Comparison of ENCODE assay signal across 3 cellular contexts in the genomic region with DNA sequence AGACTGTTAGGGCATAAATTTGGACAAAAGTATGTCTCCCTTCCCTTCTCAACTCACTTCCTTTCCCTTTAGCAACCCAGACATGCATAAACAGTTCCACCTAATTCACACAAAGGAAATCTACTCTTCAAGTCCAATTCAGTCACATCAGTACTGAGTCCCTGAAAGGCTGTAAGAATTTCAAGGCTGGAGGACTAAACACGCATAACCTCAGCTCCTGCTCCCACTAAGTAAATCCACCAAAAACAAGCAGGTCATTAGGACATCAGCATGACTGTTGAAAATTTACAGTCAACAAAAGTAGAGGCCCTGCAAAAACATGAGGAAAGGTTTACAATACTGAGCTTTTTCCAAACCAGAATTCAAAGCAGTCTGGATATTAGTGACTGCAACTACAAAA.
TF ChIP-seq lines count a peak whose summit lies in the region.

No MANE protein-coding gene starts in this region.

TF ChIP-seq in GM12891, 5 proteins besides CTCF, POLR2A, EP300 and RAD21:
- TF ChIP-seq TAF1 (IDR thresholded peaks at IDR 0.05; ENCODE audit: low read depth, low read length) (no peak), POLR2AphosphoS5 (IDR thresholded peaks at IDR 0.05; ENCODE audit: low read depth, low read length) (no peak), SPI1 (IDR thresholded peaks at IDR 0.05; ENCODE audit: low read depth, low read length) (no peak), POU2F2 (IDR thresholded peaks at IDR 0.05; ENCODE audit: low read depth, low read length) (no peak), PAX5 (IDR thresholded peaks at IDR 0.05; ENCODE audit: insufficient read depth, low read length, severe bottlenecking) (no peak)

TF ChIP-seq in GM23338, 12 proteins besides CTCF, POLR2A, EP300 and RAD21:
- TF ChIP-seq, protein P1, sequence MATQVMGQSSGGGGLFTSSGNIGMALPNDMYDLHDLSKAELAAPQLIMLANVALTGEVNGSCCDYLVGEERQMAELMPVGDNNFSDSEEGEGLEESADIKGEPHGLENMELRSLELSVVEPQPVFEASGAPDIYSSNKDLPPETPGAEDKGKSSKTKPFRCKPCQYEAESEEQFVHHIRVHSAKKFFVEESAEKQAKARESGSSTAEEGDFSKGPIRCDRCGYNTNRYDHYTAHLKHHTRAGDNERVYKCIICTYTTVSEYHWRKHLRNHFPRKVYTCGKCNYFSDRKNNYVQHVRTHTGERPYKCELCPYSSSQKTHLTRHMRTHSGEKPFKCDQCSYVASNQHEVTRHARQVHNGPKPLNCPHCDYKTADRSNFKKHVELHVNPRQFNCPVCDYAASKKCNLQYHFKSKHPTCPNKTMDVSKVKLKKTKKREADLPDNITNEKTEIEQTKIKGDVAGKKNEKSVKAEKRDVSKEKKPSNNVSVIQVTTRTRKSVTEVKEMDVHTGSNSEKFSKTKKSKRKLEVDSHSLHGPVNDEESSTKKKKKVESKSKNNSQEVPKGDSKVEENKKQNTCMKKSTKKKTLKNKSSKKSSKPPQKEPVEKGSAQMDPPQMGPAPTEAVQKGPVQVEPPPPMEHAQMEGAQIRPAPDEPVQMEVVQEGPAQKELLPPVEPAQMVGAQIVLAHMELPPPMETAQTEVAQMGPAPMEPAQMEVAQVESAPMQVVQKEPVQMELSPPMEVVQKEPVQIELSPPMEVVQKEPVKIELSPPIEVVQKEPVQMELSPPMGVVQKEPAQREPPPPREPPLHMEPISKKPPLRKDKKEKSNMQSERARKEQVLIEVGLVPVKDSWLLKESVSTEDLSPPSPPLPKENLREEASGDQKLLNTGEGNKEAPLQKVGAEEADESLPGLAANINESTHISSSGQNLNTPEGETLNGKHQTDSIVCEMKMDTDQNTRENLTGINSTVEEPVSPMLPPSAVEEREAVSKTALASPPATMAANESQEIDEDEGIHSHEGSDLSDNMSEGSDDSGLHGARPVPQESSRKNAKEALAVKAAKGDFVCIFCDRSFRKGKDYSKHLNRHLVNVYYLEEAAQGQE (IDR thresholded peaks at IDR 0.05; ENCODE audit: unreplicated experiment) = no peak
- TF ChIP-seq POLR2AphosphoS5 (IDR thresholded peaks at IDR 0.05; ENCODE audit: low read depth) (no peak), JUNB (IDR thresholded peaks at IDR 0.05; ENCODE audit: unreplicated experiment) (no peak)

TF ChIP-seq in K562, 482 proteins besides CTCF, POLR2A, EP300 and RAD21:
- TF ChIP-seq, protein P2, sequence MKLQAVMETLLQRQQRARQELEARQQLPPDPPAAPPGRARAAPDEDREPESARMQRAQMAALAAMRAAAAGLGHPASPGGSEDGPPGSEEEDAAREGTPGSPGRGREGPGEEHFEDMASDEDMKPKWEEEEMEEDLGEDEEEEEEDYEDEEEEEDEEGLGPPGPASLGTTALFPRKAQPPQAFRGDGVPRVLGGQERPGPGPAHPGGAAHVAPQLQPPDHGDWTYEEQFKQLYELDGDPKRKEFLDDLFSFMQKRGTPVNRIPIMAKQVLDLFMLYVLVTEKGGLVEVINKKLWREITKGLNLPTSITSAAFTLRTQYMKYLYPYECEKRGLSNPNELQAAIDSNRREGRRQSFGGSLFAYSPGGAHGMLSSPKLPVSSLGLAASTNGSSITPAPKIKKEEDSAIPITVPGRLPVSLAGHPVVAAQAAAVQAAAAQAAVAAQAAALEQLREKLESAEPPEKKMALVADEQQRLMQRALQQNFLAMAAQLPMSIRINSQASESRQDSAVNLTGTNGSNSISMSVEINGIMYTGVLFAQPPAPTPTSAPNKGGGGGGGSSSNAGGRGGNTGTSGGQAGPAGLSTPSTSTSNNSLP (IDR thresholded peaks at IDR 0.05; ENCODE audit: borderline replicate concordance, low read depth, low read length) = no peak
- TF ChIP-seq MCM3 (IDR thresholded peaks at IDR 0.05) (no peak), ZNF121 (CRISPR knock-in tag; conservative IDR thresholded peaks at IDR 0.05) (no peak), TRIM24 (IDR thresholded peaks at IDR 0.05) (no peak), KDM1A (IDR thresholded peaks at IDR 0.05) (no peak), FOS (IDR thresholded peaks at IDR 0.05; ENCODE audit: extremely low read depth, insufficient read length) (no peak), TGIF2 (CRISPR knock-in tag; IDR thresholded peaks at IDR 0.05) (no peak), CEBPG (CRISPR knock-in tag; IDR thresholded peaks at IDR 0.05) (no peak), CEBPG (tag; conservative IDR thresholded peaks at IDR 0.05 in 1 of 2, IDR thresholded peaks at IDR 0.05 in 1 of 2) (no peak), MYNN (IDR thresholded peaks at IDR 0.05) (no peak), MYNN (CRISPR knock-in tag; IDR thresholded peaks at IDR 0.05) (no peak)
